Comparison of ENCODE assay signal across 9 cellular contexts in the genomic region with DNA sequence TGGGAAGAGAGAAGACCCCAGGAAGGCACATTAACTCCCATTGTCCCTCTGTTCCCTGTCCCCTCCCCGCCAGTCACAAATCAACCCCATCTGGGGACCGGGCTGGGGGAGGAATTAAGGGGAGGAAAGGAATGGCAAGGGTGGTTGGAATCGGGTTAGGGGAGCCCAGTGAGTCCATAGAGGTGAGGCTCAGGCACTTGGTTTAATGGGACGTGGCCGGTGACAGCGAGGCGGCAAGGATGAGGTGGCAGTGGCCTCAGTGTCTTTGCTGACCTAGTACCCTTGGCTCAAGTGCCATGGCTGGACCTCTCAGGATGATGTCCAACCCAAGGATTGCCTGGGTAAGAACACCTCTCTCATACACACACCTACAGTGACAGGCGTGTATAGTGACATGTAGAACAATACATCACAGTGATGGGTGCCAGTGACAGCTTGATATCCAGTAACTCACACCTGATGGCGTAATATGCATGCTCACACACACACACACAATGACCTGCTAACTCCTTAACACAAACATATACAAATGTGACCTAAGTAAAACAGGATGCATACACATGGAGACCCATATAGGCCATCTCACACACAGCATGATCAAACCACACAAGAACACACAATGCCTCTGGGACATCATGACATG. TPM values are rescaled to one million over a fixed set of nuclear protein-coding genes. Genes with fewer than 3 reads are reported as not detected.
DNase-seq lines count a peak whose midpoint lies in the region; ATAC-seq, FAIRE-seq and TF ChIP-seq lines count a peak whose summit lies in the region.
"Had no signal": no experiment of that assay in that cellular context is flagged by ENCODE, and none has a peak within 500 bp of the region (broad histone marks: within the 10 kb centered on the region; RNA-seq: fewer than 3 reads in every experiment).

No MANE protein-coding gene starts in this region.

- FAIRE-seq in A549 (lab: Jason Lieb, UNC), result no peak

- no peaks in the 10 kb centered on the region for H3K79me2 ChIP-seq in mammary epithelial cell (ENCODE audit: insufficient read depth, low read length)

- POLR2A ChIA-PET in A549 (lab: Yijun Ruan, JAX), result interaction anchor here (0.6 to 1.9 kb wide), 2 partner anchors 13 to 220 kb away, joined by 3 to 9 read pairs; a partner anchor contains a TSS

- peak overlapping the region; percentile 83 for H2AFZ ChIP-seq in mammary epithelial cell (ENCODE audit: low read depth, low read length)

- no peaks in the 10 kb centered on the region for H3K36me3 ChIP-seq in mammary epithelial cell (ENCODE audit: insufficient read depth, low read length)

- ATAC-seq in A549, result no peak

- no peaks in the 10 kb centered on the region for H4K20me1 ChIP-seq in mammary epithelial cell (ENCODE audit: insufficient read depth, low read length)

- peak overlapping the region; percentile 53 for H3K4me3 ChIP-seq in A549
- peak overlapping the region; percentile 47 for H3K4me3 ChIP-seq in HL-60 (replicated peaks; ENCODE audit: insufficient read depth, low read length)
- H3K4me3 ChIP-seq in mammary epithelial cell (replicated peaks in 1 of 3; ENCODE audit: insufficient read depth in 1 of 3, low read depth in 2 of 3, low read length in 3 of 3), result peak overlapping the region in 1 of 3 experiments; percentile 48
- H3K4me3 ChIP-seq in mononuclear cell (ENCODE audit: low read length), result peak overlapping the region; percentile 43

- DNase-seq in A549 (ENCODE audit: low read depth in 1 of 2, low spot score in 1 of 2) (no peak), HL-60 (ENCODE audit: low read depth in 1 of 2, low spot score in 1 of 2) (no peak), mammary epithelial cell (no peak), HPDE6-E6E7 (ENCODE audit: extremely low spot score) (no peak), RKO (ENCODE audit: low spot score) (no peak), NCI-H146 (lab: John Stamatoyannopoulos, UW) (no peak), NCI-H2196 (lab: John Stamatoyannopoulos, UW; ENCODE audit: unreplicated experiment) (no peak)
- DNase-seq: NCI-H510A had no signal

- H3K9me3 ChIP-seq in A549 (no peaks in the 10 kb centered on the region), mammary epithelial cell (replicated peaks; ENCODE audit: insufficient read depth, low read length) (no peaks in the 10 kb centered on the region), mononuclear cell (ENCODE audit: low read depth, low read length) (no peaks in the 10 kb centered on the region)

- TF ChIP-seq POLR2A in A549 (IDR thresholded peaks at IDR 0.05; ENCODE audit: low read length), result no peak

- peak overlapping the region; percentile 84 to 94 for H3K27ac ChIP-seq in A549
- peak overlapping the region; percentile 56 for H3K27ac ChIP-seq in HL-60 (replicated peaks)
- H3K27ac ChIP-seq in mammary epithelial cell (ENCODE audit: insufficient read depth, low read depth, low read length), result no peak overlapping the region

- TF ChIP-seq CTCF in A549 (IDR thresholded peaks at IDR 0.05) (no peak), HL-60 (IDR thresholded peaks at IDR 0.05; ENCODE audit: insufficient read depth, low read length) (no peak), mammary epithelial cell (conservative IDR thresholded peaks at IDR 0.05 in 1 of 2, IDR thresholded peaks at IDR 0.05 in 1 of 2; ENCODE audit: extremely low read depth in 1 of 2, insufficient read depth in 1 of 2, low read depth in 1 of 2, low read length in 2 of 2) (no peak)

- in situ Hi-C loops in mammary epithelial cell (cut with MboI; ENCODE audit: low sequenced_read_pairs in 2 of 2), result no loop called here

- H3K4me1 ChIP-seq in A549, result peaks cover 18% of the 10 kb centered on the region
- H3K4me1 ChIP-seq in mammary epithelial cell (ENCODE audit: insufficient read depth, low read length), result peaks cover 14% of the 10 kb centered on the region
- peaks cover 59% of the 10 kb centered on the region for H3K4me1 ChIP-seq in mononuclear cell (ENCODE audit: insufficient read depth, low read length)

- WGBS in A549 (ENCODE audit: missing lambda C conversion rate), result 82% methylated on average over 9 of the region's 9 CpGs
- 63% methylated on average over 4 of the region's 9 CpGs for WGBS in mammary epithelial cell (ENCODE audit: low coverage, missing lambda C conversion rate)

- TF ChIP-seq RAD21 in A549 (conservative IDR thresholded peaks at IDR 0.05 in 1 of 2, IDR thresholded peaks at IDR 0.05 in 1 of 2), result no peak

- H3K27me3 ChIP-seq in HL-60 (ENCODE audit: insufficient read depth, poor library complexity, severe bottlenecking), result no peaks in the 10 kb centered on the region
- no peaks in the 10 kb centered on the region for H3K27me3 ChIP-seq in mammary epithelial cell (ENCODE audit: insufficient read depth, low read length)
- no peaks in the 10 kb centered on the region for H3K27me3 ChIP-seq in mononuclear cell (ENCODE audit: insufficient read depth, low read length)

- dilution Hi-C loops in mammary epithelial cell (cut with HindIII; ENCODE audit: low sequenced_read_pairs), result no loop called here

- H3K4me2 ChIP-seq in A549 (peak overlapping the region; percentile 78), mammary epithelial cell (ENCODE audit: insufficient read depth, low read depth, low read length) (peak overlapping the region; percentile 96)

- no peak overlapping the region for H3K9ac ChIP-seq in mammary epithelial cell (ENCODE audit: insufficient read depth, low read length)

- BruUV-seq in mammary epithelial cell (replicated peaks; lab: Mats Ljungman, UMichigan), result no TSS peak

- TF ChIP-seq EP300 in A549 (IDR thresholded peaks at IDR 0.05), result no peak

- intact Hi-C loops in mammary epithelial cell (cut with micrococcal nuclease), result no loop called here

- CTCF ChIA-PET in A549 (lab: Yijun Ruan, JAX), result interaction anchor here (0.6 to 8.0 kb wide), 4 partner anchors 9 to 228 kb away, joined by 3 to 126 read pairs (median 24); a partner anchor contains a TSS
- CTCF ChIA-PET in mammary epithelial cell (lab: Charles Lee; ENCODE audit: low non-redundant PET), result no interaction called here

TF ChIP-seq in A549, 52 proteins besides CTCF, POLR2A, EP300 and RAD21 (continues in another document):
- TF ChIP-seq, protein P1, sequence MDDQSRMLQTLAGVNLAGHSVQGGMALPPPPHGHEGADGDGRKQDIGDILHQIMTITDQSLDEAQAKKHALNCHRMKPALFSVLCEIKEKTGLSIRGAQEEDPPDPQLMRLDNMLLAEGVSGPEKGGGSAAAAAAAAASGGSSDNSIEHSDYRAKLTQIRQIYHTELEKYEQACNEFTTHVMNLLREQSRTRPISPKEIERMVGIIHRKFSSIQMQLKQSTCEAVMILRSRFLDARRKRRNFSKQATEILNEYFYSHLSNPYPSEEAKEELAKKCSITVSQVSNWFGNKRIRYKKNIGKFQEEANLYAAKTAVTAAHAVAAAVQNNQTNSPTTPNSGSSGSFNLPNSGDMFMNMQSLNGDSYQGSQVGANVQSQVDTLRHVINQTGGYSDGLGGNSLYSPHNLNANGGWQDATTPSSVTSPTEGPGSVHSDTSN (IDR thresholded peaks at IDR 0.05), result no peak
- TF ChIP-seq ZC3H11A (IDR thresholded peaks at IDR 0.05) (no peak), BHLHE40 (IDR thresholded peaks at IDR 0.05; ENCODE audit: low read depth, low read length) (no peak), EHMT2 (IDR thresholded peaks at IDR 0.05; ENCODE audit: low read depth) (no peak), JUNB (IDR thresholded peaks at IDR 0.05) (no peak), MAZ (IDR thresholded peaks at IDR 0.05; ENCODE audit: borderline replicate concordance, low read depth, low read length) (no peak), HDAC2 (IDR thresholded peaks at IDR 0.05) (no peak), FOXS1 (CRISPR knock-in tag; IDR thresholded peaks at IDR 0.05) (no peak)

RNA-seq across cellular contexts. Expression of a gene that starts 12.3 kb away (rescaled TPM):
- polyA plus RNA-seq in A549 (2011; rRNA removed) (0.88 and 1.3 TPM in 2 replicates), A549 (2017; fragmentation: RNase III; extraction: RNeasy Plus Mini Kit Qiagen cat#74134 plus additional on column Dnase treatment) (1.1 to 1.7 TPM (median 1.3 TPM) in 3 replicates), mammary epithelial cell (0.22 TPM)
- polyA plus RNA-seq in A549 (2012; cell fraction: cytosol; rRNA removed), result 0.35 and 0.46 TPM in 2 replicates
- polyA plus RNA-seq in A549 (2012; cell fraction: nucleus; rRNA removed), result 2.2 and 3.2 TPM in 2 replicates
- 1.6 and 3.1 TPM in 2 replicates for polyA minus RNA-seq in A549 (2011; rRNA and poly(A)+ RNA removed)
- total RNA-seq in mammary epithelial cell (1 to 10 TPM in 1 of 2 donors, under 1 TPM in 1; 0.67 to 1.9 TPM), mononuclear cell (4.1 TPM)
- polyA minus RNA-seq in mammary epithelial cell, result 2.0 TPM

RNA-seq across cellular contexts. Expression of a gene that starts 13.0 kb away (rescaled TPM):
- 79.1 and 84.5 TPM in 2 replicates for polyA plus RNA-seq in A549 (2011; rRNA removed)
- polyA plus RNA-seq in A549 (2012; cell fraction: cytosol; rRNA removed), result 13.2 and 13.9 TPM in 2 replicates
- 21.1 and 34.5 TPM in 2 replicates for polyA plus RNA-seq in A549 (2012; cell fraction: nucleus; rRNA removed)
- 40.3 to 50.7 TPM (median 46.5 TPM) in 3 replicates for polyA plus RNA-seq in A549 (2017; fragmentation: RNase III; extraction: RNeasy Plus Mini Kit Qiagen cat#74134 plus additional on column Dnase treatment)
- 22.5 and 23.8 TPM in 2 replicates for polyA minus RNA-seq in A549 (2011; rRNA and poly(A)+ RNA removed)
- 10 to 100 TPM; 82.4 to 97.5 TPM for total RNA-seq in mammary epithelial cell
- 22.1 TPM for polyA plus RNA-seq in mammary epithelial cell
- polyA minus RNA-seq in mammary epithelial cell, result 211 TPM
- total RNA-seq in mononuclear cell, result 346 TPM

RNA-seq across cellular contexts. Expression of a gene that starts 48.0 kb away (rescaled TPM):
- polyA plus RNA-seq in A549 (2011; rRNA removed) (41.5 and 45.0 TPM in 2 replicates), A549 (2017; fragmentation: RNase III; extraction: RNeasy Plus Mini Kit Qiagen cat#74134 plus additional on column Dnase treatment) (96.3 to 101 TPM (median 99.1 TPM) in 3 replicates), mammary epithelial cell (132 TPM)
- polyA plus RNA-seq in A549 (2012; cell fraction: cytosol; rRNA removed), result 160 and 182 TPM in 2 replicates
- 131 and 168 TPM in 2 replicates for polyA plus RNA-seq in A549 (2012; cell fraction: nucleus; rRNA removed)
- 55.0 and 61.2 TPM in 2 replicates for polyA minus RNA-seq in A549 (2011; rRNA and poly(A)+ RNA removed)
- total RNA-seq in mammary epithelial cell (100 to 1,000 TPM in 1 of 2 donors, 10 to 100 TPM in 1; 99.4 to 104 TPM), mononuclear cell (28.5 TPM)
- polyA minus RNA-seq in mammary epithelial cell, result 73.4 TPM

RNA-seq across cellular contexts. Expression of a gene that starts 55.4 kb away (rescaled TPM):
- 0.12 TPM in 1 of 2 replicates, not detected in the other for polyA plus RNA-seq in A549 (2011; rRNA removed)
- polyA plus RNA-seq in A549 (2012; cell fraction: cytosol; rRNA removed), result 0.08 and 0.16 TPM in 2 replicates
- polyA plus RNA-seq in A549 (2012; cell fraction: nucleus; rRNA removed), result 0.67 and 0.77 TPM in 2 replicates
- polyA plus RNA-seq in A549 (2017; fragmentation: RNase III; extraction: RNeasy Plus Mini Kit Qiagen cat#74134 plus additional on column Dnase treatment), result not detected in 3 replicates
- not detected in 2 replicates for polyA minus RNA-seq in A549 (2011; rRNA and poly(A)+ RNA removed)
- total RNA-seq in mammary epithelial cell, result not detected
- polyA plus RNA-seq in mammary epithelial cell, result not detected
- not detected for polyA minus RNA-seq in mammary epithelial cell
- total RNA-seq in mononuclear cell, result not detected
